ENCODE assay signal across 1 cellular context in genomic region chr16:69322343-69322742, GRCh38.
TF ChIP-seq lines count a peak whose summit lies in the region.

No MANE protein-coding gene starts in this region.

TF ChIP-seq in K562, 482 proteins besides CTCF, POLR2A, EP300 and RAD21:
- TF ChIP-seq RBFOX2 (IDR thresholded peaks at IDR 0.05; ENCODE audit: low read depth, low read length) (peak; percentile 40), MEIS2 (IDR thresholded peaks at IDR 0.05; ENCODE audit: partially characterized antibody) (peak; percentile 18), ATF4 (CRISPR knock-in tag; IDR thresholded peaks at IDR 0.05) (no peak), PPARD (CRISPR knock-in tag; IDR thresholded peaks at IDR 0.05) (no peak), TSHZ1 (CRISPR knock-in tag; IDR thresholded peaks at IDR 0.05) (no peak)
TF ChIP-seq in K562: peak in this region for 2.
